ENCODE assay signal across 8 cellular contexts in the genomic region with DNA sequence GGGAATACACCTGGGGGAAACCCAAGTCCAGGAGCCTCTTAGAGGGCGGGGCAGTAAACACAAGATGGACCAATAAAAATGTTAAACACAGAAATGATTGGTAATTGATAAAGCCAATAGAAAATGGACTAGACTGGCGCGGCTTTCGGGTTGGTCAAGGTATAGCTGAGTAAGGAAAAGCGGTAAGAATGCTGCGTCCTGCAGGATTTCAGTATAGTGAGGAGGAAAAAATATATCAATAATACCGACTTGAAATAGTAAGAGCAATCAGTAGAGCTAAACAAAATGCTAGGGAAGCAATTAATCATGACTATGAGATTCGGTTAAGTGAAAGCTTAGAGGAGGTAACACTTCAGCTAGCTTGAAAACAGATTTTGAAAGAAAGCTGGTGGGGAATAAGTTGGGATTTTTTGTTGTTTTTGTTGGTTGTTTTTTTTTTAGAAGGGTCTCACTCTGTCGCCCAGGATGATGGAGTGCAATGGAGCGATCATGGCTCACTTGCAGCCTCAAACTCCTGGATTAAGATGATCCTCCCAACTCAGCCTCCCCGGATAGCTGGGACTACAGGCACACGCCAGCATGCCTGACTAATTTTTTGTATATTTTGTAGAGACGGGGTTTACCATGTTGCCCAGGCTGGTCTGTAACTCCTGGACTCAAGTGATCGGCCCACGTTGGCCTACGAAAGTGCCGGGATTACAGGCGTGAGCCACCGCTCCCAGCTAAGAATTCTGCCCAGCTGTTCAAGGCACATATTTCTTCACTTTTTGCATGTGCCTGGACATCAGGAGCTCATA. TPM values are rescaled to one million over a fixed set of nuclear protein-coding genes. Genes with fewer than 3 reads are reported as not detected.
DNase-seq lines count a peak whose midpoint lies in the region; ATAC-seq and TF ChIP-seq lines count a peak whose summit lies in the region.

No MANE protein-coding gene starts in this region.

- H3K36me3 ChIP-seq in DND-41 (ENCODE audit: insufficient read depth, low read length), result no peaks in the 10 kb centered on the region
- no peaks in the 10 kb centered on the region for H3K36me3 ChIP-seq in gastroesophageal sphincter
- no peaks in the 10 kb centered on the region for H3K36me3 ChIP-seq in skeletal muscle satellite cell (ENCODE audit: insufficient read depth, low read length)

- TF ChIP-seq POLR2A in gastroesophageal sphincter (IDR thresholded peaks at IDR 0.05), result no peak

- POLR2A ChIA-PET in RWPE1 (lab: Yijun Ruan, JAX; ENCODE audit: low non-redundant PET), result interaction anchor here (0.8 to 1.2 kb wide), 2 partner anchors 30 to 481 kb away, joined by 3 read pairs; a partner anchor contains a TSS

- H3K27me3 ChIP-seq in DND-41 (ENCODE audit: insufficient read depth, low read length, poor library complexity) (no peaks in the 10 kb centered on the region), gastroesophageal sphincter (no peaks in the 10 kb centered on the region), skeletal muscle satellite cell (ENCODE audit: control insufficient read depth, insufficient read depth, low read length) (no peaks in the 10 kb centered on the region)

- no peaks in the 10 kb centered on the region for H3K79me2 ChIP-seq in DND-41 (ENCODE audit: insufficient read depth, low read length)

- no peaks in the 10 kb centered on the region; the same call in 1 of the 2 replicates for H4K20me1 ChIP-seq in DND-41 (ENCODE audit: insufficient read depth, low read length)

- TF ChIP-seq CTCF in DND-41 (IDR thresholded peaks at IDR 0.05; ENCODE audit: borderline replicate concordance, extremely low read depth, low read length, poor library complexity, severe bottlenecking), result no peak
- no peak for TF ChIP-seq CTCF in RWPE1 (conservative IDR thresholded peaks at IDR 0.05; ENCODE audit: low read depth)
- TF ChIP-seq CTCF in gastroesophageal sphincter (IDR thresholded peaks at IDR 0.05), result no peak

- H3K4me1 ChIP-seq in DND-41 (ENCODE audit: insufficient read depth, low read length) (peaks cover 26% of the 10 kb centered on the region), gastroesophageal sphincter (peaks cover 0 to 29% (median 8%) of the 10 kb centered on the region in 3 donors), skeletal muscle satellite cell (ENCODE audit: control insufficient read depth, insufficient read depth, low read length) (no peaks in the 10 kb centered on the region)

- WGBS in gastroesophageal sphincter (ENCODE audit: low coverage in 1 of 2), 2 donors, result 38 to 40% methylated on average over 17 to 19 of the region's 19 CpGs

- CTCF ChIA-PET in RWPE1 (lab: Yijun Ruan, JAX), result interaction anchor here (0.5 to 6.9 kb wide), 7 partner anchors 93 to 477 kb away, joined by 3 to 60 read pairs (median 4); a partner anchor contains a TSS

- DNase-seq in DND-41, result no peak
- no peak for DNase-seq in RWPE1 (ENCODE audit: low spot score)
- no peak for DNase-seq in cerebellar cortex (ENCODE audit: low spot score)
- DNase-seq in OCI-M1 (lab: John Stamatoyannopoulos, UW), result no peak
- DNase-seq in COLO829 (ENCODE audit: low spot score), result no peak

- peak overlapping the region; percentile 60 for H3K27ac ChIP-seq in DND-41 (ENCODE audit: low read length)
- H3K27ac ChIP-seq in RWPE1, result peak overlapping the region; percentile 66
- H3K27ac ChIP-seq in gastroesophageal sphincter, result peak overlapping the region in 3 of 4 donors; percentile 69 to 92 (median 85)

- no peaks in the 10 kb centered on the region for H3K9me3 ChIP-seq in DND-41 (ENCODE audit: insufficient read depth, low read length, severe bottlenecking)
- no peaks in the 10 kb centered on the region for H3K9me3 ChIP-seq in gastroesophageal sphincter
- no peaks in the 10 kb centered on the region for H3K9me3 ChIP-seq in skeletal muscle satellite cell (replicated peaks; ENCODE audit: low read length)

- H2AFZ ChIP-seq in DND-41 (ENCODE audit: low read depth, low read length), result peak overlapping the region; percentile 68

- ATAC-seq in DND-41 (ENCODE audit: insufficient read depth, low read depth), result no peak
- no peak for ATAC-seq in gastroesophageal sphincter
- no peak for ATAC-seq in GM19467 (IDR thresholded peaks at IDR 0.05; ENCODE audit: unreplicated experiment)

- H3K9ac ChIP-seq in DND-41 (ENCODE audit: low read depth, low read length) (peak overlapping the region; percentile 38), skeletal muscle satellite cell (ENCODE audit: low read depth, low read length) (no peak overlapping the region)

- H3K4me3 ChIP-seq in DND-41 (ENCODE audit: low read depth in 1 of 2, low read length in 2 of 2) (peak overlapping the region; percentile 15 to 94; a peak in 3 of 4 replicates), gastroesophageal sphincter (peak overlapping the region; percentile 87 to 92), skeletal muscle satellite cell (ENCODE audit: low read length) (peak overlapping the region; percentile 80)

- H3K4me2 ChIP-seq in DND-41 (ENCODE audit: insufficient read depth, low read length), result peak overlapping the region; percentile 99
- H3K4me2 ChIP-seq in skeletal muscle satellite cell (ENCODE audit: low read length), result peak overlapping the region; percentile 94

- no peak for TF ChIP-seq EP300 in gastroesophageal sphincter (IDR thresholded peaks at IDR 0.05)

RNA-seq across cellular contexts. Expression of a gene that starts 0.7 kb away (rescaled TPM):
- 1 to 10 TPM; 3.9 to 8.6 (median 4.8) TPM for total RNA-seq in gastroesophageal sphincter
- total RNA-seq in skeletal muscle satellite cell (2012; rRNA removed), result 0.22 and 0.51 TPM in 2 replicates

RNA-seq across cellular contexts. Expression of a gene that starts 8.2 kb away (rescaled TPM):
- 1 to 10 TPM in 1 of 4 donors, under 1 TPM in 2, not detected in 1; 0.27 to 1.7 (median 0.89) TPM for total RNA-seq in gastroesophageal sphincter
- total RNA-seq in skeletal muscle satellite cell (2012; rRNA removed), result 1.5 and 1.7 TPM in 2 replicates

RNA-seq across cellular contexts. Expression of a gene that starts 8.4 kb away (rescaled TPM):
- total RNA-seq in gastroesophageal sphincter, result 1 to 10 TPM; 1.2 to 5.1 (median 1.7) TPM
- total RNA-seq in skeletal muscle satellite cell (2012; rRNA removed), result 4.8 and 6.1 TPM in 2 replicates

RNA-seq across cellular contexts. Expression of a gene that starts 30.0 kb away (rescaled TPM):
- total RNA-seq in gastroesophageal sphincter, result 100 to 1,000 TPM; 305 to 575 (median 359) TPM
- total RNA-seq in skeletal muscle satellite cell (2012; rRNA removed), result 504 and 574 TPM in 2 replicates

RNA-seq across cellular contexts. Expression of a gene that starts 59.0 kb away (rescaled TPM):
- total RNA-seq in gastroesophageal sphincter, result 10 to 100 TPM; 43.0 to 56.9 (median 46.5) TPM
- total RNA-seq in skeletal muscle satellite cell (2012; rRNA removed), result 131 and 139 TPM in 2 replicates
